17 cellular contexts compared by ENCODE assay signal in genomic region chrX:115911967-115912366, GRCh38.
"Had no signal": no experiment of that assay in that cellular context is flagged by ENCODE, and none has a peak within 500 bp of the region (broad histone marks: within the 10 kb centered on the region; RNA-seq: fewer than 3 reads in every experiment).

No MANE protein-coding gene starts in this region.

- H3K27ac ChIP-seq: brain microvascular endothelial cell, dorsolateral prefrontal cortex, hepatocyte, lower lobe of right lung, sigmoid colon, thyroid gland had no signal

- H3K27ac Mint-ChIP-seq: activated CD4-positive, alpha-beta T cell treated with anti-CD3 and anti-CD28 coated beads, Interleukin-2, amount 10 ng/mL, durations not matched to agents 24 days and 14 days; activated CD8-positive, alpha-beta T cell treated with anti-CD3 and anti-CD28 coated beads, Interleukin-2, amount 10 ng/mL, durations not matched to agents 7 days and 5 days; natural killer cell treated with Interleukin-12 subunit alpha and Interleukin-12 subunit beta and Interleukin-15 and Interleukin-18, amount 100 ng/mL, for 72 hours had no signal

- H3K4me2 ChIP-seq: hepatocyte had no signal

- H3K9me3 ChIP-seq: lower lobe of right lung, sigmoid colon, thyroid gland had no signal

- H3K4me3 ChIP-seq: dorsolateral prefrontal cortex, hepatocyte, lower lobe of right lung, sigmoid colon, thyroid gland had no signal

- H3K36me3 Mint-ChIP-seq: natural killer cell treated with Interleukin-12 subunit alpha and Interleukin-12 subunit beta and Interleukin-15 and Interleukin-18, amount 100 ng/mL, for 72 hours had no signal

- H3K27me3 Mint-ChIP-seq: activated CD4-positive, alpha-beta T cell treated with anti-CD3 and anti-CD28 coated beads, Interleukin-2, amount 10 ng/mL, durations not matched to agents 24 days and 14 days had no signal

- H3K4me1 Mint-ChIP-seq: activated CD4-positive, alpha-beta T cell treated with anti-CD3 and anti-CD28 coated beads, Interleukin-2, amount 10 ng/mL, durations not matched to agents 24 days and 14 days had no signal

- H3K4me1 ChIP-seq: lower lobe of right lung, sigmoid colon, thyroid gland had no signal

- H3K27me3 ChIP-seq: brain microvascular endothelial cell, hepatocyte, sigmoid colon, thyroid gland had no signal

- DNase-seq: activated CD4-positive, alpha-beta T cell treated with anti-CD3 and anti-CD28 coated beads, Interleukin-2, amount 10 ng/mL, durations not matched to agents 24 days and 14 days; activated CD8-positive, alpha-beta memory T cell treated with anti-CD3 and anti-CD28 coated beads, Interleukin-2, amount 50 U/mL, for 4 hours; activated CD8-positive, alpha-beta T cell treated with anti-CD3 and anti-CD28 coated beads, Interleukin-2, amount 10 ng/mL, durations not matched to agents 7 days and 5 days; activated naive CD4-positive, alpha-beta T cell treated with anti-CD3 and anti-CD28 coated beads, Interleukin-2, amount 50 U/mL, for 16 hours; activated T-cell treated with anti-CD3 and anti-CD28 coated beads, Interleukin-2, amount 50 U/mL, for 4 hours; aorta; brain microvascular endothelial cell; central memory CD4-positive, alpha-beta T cell; dorsolateral prefrontal cortex; left colon; lower lobe of right lung; posterior cingulate gyrus; sigmoid colon; T1000; thyroid gland had no signal

- H3K9me3 Mint-ChIP-seq: activated CD4-positive, alpha-beta T cell treated with anti-CD3 and anti-CD28 coated beads, Interleukin-2, amount 10 ng/mL, durations not matched to agents 24 days and 14 days; activated T-cell treated with anti-CD3 and anti-CD28 coated beads, Interleukin-2, amount 50 U/mL, for 4 hours had no signal

- H3K4me3 Mint-ChIP-seq: activated CD4-positive, alpha-beta T cell treated with anti-CD3 and anti-CD28 coated beads, Interleukin-2, amount 10 ng/mL, durations not matched to agents 24 days and 14 days; activated CD8-positive, alpha-beta T cell treated with anti-CD3 and anti-CD28 coated beads, Interleukin-2, amount 10 ng/mL, durations not matched to agents 7 days and 5 days; activated T-cell treated with anti-CD3 and anti-CD28 coated beads, Interleukin-2, amount 50 U/mL, for 4 hours; natural killer cell treated with Interleukin-12 subunit alpha and Interleukin-12 subunit beta and Interleukin-15 and Interleukin-18, amount 100 ng/mL, for 72 hours had no signal

- H3K36me3 ChIP-seq: brain microvascular endothelial cell, lower lobe of right lung, sigmoid colon, thyroid gland had no signal

- ATAC-seq: activated CD8-positive, alpha-beta T cell treated with anti-CD3 and anti-CD28 coated beads, Interleukin-2, amount 10 ng/mL, durations not matched to agents 7 days and 5 days; activated T-cell treated with anti-CD3 and anti-CD28 coated beads, Interleukin-2, amount 50 U/mL, for 4 hours; lower lobe of right lung; natural killer cell treated with Interleukin-12 subunit alpha and Interleukin-12 subunit beta and Interleukin-15 and Interleukin-18, amount 100 ng/mL, for 72 hours had no signal
